1 cellular context compared by ENCODE assay signal in the genomic region with DNA sequence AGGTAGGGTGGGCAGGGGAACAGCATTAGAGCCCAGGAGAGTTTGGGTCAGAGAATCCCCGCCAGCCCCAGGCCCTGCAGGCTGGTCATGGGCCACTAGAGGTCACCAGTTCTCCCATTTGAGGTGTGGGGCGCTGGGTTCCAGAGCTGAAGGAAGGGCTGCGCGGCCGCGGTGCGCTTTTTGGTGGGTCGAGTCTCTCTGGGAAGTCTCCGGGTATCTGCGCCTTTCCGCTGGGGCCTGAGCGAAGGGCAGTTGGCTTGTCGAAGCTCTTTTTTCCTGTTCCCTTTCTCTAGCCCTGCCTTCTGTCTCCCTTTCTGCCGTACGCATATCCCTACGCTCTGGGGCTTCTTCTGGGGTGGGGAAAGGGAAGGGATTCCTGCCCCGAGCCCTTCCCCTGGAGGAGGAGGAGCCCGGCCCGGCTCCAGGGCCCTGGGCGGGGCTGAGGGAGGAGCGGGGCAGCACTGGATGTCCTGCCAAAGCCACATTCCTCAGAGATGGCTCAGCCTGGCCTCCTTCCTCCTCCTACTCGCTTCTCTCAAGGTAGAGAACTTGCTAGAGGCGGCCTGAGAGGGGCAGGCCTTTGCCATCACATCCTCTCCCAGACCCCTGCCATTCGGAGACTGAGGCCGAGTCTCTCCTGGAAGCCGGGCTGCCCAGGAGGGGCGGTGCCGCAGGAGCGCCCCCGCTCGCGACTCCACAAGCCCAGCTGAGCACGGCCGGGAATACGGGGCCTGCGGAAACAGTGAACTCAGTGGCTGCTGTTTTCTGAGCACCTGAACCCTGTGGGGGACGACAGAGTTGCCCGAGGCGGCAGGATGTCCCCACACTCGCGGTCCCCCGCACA.
TF ChIP-seq lines count a peak whose summit lies in the region.

No MANE protein-coding gene starts in this region.

TF ChIP-seq in HepG2, 621 proteins besides CTCF, POLR2A, EP300 and RAD21 (continued from another document):
- TF ChIP-seq, protein P1, sequence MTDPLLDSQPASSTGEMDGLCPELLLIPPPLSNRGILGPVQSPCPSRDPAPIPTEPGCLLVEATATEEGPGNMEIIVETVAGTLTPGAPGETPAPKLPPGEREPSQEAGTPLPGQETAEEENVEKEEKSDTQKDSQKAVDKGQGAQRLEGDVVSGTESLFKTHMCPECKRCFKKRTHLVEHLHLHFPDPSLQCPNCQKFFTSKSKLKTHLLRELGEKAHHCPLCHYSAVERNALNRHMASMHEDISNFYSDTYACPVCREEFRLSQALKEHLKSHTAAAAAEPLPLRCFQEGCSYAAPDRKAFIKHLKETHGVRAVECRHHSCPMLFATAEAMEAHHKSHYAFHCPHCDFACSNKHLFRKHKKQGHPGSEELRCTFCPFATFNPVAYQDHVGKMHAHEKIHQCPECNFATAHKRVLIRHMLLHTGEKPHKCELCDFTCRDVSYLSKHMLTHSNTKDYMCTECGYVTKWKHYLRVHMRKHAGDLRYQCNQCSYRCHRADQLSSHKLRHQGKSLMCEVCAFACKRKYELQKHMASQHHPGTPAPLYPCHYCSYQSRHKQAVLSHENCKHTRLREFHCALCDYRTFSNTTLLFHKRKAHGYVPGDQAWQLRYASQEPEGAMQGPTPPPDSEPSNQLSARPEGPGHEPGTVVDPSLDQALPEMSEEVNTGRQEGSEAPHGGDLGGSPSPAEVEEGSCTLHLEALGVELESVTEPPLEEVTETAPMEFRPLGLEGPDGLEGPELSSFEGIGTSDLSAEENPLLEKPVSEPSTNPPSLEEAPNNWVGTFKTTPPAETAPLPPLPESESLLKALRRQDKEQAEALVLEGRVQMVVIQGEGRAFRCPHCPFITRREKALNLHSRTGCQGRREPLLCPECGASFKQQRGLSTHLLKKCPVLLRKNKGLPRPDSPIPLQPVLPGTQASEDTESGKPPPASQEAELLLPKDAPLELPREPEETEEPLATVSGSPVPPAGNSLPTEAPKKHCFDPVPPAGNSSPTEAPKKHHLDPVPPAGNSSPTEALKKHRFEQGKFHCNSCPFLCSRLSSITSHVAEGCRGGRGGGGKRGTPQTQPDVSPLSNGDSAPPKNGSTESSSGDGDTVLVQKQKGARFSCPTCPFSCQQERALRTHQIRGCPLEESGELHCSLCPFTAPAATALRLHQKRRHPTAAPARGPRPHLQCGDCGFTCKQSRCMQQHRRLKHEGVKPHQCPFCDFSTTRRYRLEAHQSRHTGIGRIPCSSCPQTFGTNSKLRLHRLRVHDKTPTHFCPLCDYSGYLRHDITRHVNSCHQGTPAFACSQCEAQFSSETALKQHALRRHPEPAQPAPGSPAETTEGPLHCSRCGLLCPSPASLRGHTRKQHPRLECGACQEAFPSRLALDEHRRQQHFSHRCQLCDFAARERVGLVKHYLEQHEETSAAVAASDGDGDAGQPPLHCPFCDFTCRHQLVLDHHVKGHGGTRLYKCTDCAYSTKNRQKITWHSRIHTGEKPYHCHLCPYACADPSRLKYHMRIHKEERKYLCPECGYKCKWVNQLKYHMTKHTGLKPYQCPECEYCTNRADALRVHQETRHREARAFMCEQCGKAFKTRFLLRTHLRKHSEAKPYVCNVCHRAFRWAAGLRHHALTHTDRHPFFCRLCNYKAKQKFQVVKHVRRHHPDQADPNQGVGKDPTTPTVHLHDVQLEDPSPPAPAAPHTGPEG (CRISPR knock-in tag; IDR thresholded peaks at IDR 0.05), result no peak
- TF ChIP-seq ZKSCAN8 (CRISPR knock-in tag; IDR thresholded peaks at IDR 0.05; ENCODE audit: borderline replicate concordance) (no peak), ZFAT (CRISPR knock-in tag; conservative IDR thresholded peaks at IDR 0.05) (no peak), ZBTB7A (CRISPR knock-in tag; IDR thresholded peaks at IDR 0.05) (no peak), MZF1 (CRISPR knock-in tag; IDR thresholded peaks at IDR 0.05; ENCODE audit: borderline replicate concordance) (no peak), ZNF746 (CRISPR knock-in tag; IDR thresholded peaks at IDR 0.05) (no peak), EZH2 (conservative IDR thresholded peaks at IDR 0.05; ENCODE audit: low read depth, low read length) (no peak), ZNF253 (CRISPR knock-in tag; IDR thresholded peaks at IDR 0.05; ENCODE audit: borderline replicate concordance) (no peak), MEIS1 (CRISPR knock-in tag; IDR thresholded peaks at IDR 0.05; ENCODE audit: borderline replicate concordance) (no peak), ZNF343 (CRISPR knock-in tag; IDR thresholded peaks at IDR 0.05) (peak; percentile 21; the same call in 1 of the 2 replicates), NAIF1 (CRISPR knock-in tag; IDR thresholded peaks at IDR 0.05; ENCODE audit: borderline replicate concordance) (peak; percentile 74; the same call in 1 of the 2 replicates), NR2F2 (IDR thresholded peaks at IDR 0.05; ENCODE audit: borderline replicate concordance, low read depth) (no peak), PAWR (CRISPR knock-in tag; IDR thresholded peaks at IDR 0.05; ENCODE audit: borderline replicate concordance) (no peak), SUZ12 (IDR thresholded peaks at IDR 0.05; ENCODE audit: low read depth, low read length) (no peak), ZNF772 (CRISPR knock-in tag; IDR thresholded peaks at IDR 0.05) (0 out of 2 replicates have a peak, but pooled peaks have one; percentile 46), POGZ (CRISPR knock-in tag; IDR thresholded peaks at IDR 0.05) (no peak), ZSCAN31 (CRISPR knock-in tag; IDR thresholded peaks at IDR 0.05; ENCODE audit: low read depth) (no peak), IKZF1 (IDR thresholded peaks at IDR 0.05) (no peak), ESRRA (CRISPR knock-in tag; IDR thresholded peaks at IDR 0.05; ENCODE audit: low read depth) (no peak)
- TF ChIP-seq, protein P2, sequence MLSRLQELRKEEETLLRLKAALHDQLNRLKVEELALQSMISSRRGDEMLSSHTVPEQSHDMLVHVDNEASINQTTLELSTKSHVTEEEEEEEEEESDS (CRISPR knock-in tag; IDR thresholded peaks at IDR 0.05; ENCODE audit: borderline replicate concordance), result no peak
- TF ChIP-seq, protein P3, sequence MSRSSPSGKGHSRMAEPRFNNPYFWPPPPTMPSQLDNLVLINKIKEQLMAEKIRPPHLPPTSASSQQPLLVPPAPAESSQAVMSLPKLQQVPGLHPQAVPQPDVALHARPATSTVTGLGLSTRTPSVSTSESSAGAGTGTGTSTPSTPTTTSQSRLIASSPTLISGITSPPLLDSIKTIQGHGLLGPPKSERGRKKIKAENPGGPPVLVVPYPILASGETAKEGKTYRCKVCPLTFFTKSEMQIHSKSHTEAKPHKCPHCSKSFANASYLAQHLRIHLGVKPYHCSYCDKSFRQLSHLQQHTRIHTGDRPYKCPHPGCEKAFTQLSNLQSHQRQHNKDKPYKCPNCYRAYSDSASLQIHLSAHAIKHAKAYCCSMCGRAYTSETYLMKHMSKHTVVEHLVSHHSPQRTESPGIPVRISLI (CRISPR knock-in tag; IDR thresholded peaks at IDR 0.05; ENCODE audit: borderline replicate concordance), result no peak; the same call in 1 of the 2 replicates
- TF ChIP-seq, protein P4, sequence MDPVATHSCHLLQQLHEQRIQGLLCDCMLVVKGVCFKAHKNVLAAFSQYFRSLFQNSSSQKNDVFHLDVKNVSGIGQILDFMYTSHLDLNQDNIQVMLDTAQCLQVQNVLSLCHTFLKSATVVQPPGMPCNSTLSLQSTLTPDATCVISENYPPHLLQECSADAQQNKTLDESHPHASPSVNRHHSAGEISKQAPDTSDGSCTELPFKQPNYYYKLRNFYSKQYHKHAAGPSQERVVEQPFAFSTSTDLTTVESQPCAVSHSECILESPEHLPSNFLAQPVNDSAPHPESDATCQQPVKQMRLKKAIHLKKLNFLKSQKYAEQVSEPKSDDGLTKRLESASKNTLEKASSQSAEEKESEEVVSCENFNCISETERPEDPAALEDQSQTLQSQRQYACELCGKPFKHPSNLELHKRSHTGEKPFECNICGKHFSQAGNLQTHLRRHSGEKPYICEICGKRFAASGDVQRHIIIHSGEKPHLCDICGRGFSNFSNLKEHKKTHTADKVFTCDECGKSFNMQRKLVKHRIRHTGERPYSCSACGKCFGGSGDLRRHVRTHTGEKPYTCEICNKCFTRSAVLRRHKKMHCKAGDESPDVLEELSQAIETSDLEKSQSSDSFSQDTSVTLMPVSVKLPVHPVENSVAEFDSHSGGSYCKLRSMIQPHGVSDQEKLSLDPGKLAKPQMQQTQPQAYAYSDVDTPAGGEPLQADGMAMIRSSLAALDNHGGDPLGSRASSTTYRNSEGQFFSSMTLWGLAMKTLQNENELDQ (CRISPR knock-in tag; IDR thresholded peaks at IDR 0.05; ENCODE audit: borderline replicate concordance), result no peak
- TF ChIP-seq, protein P5, sequence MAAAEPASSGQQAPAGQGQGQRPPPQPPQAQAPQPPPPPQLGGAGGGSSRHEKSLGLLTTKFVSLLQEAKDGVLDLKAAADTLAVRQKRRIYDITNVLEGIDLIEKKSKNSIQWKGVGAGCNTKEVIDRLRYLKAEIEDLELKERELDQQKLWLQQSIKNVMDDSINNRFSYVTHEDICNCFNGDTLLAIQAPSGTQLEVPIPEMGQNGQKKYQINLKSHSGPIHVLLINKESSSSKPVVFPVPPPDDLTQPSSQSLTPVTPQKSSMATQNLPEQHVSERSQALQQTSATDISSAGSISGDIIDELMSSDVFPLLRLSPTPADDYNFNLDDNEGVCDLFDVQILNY (CRISPR knock-in tag; conservative IDR thresholded peaks at IDR 0.05), result no peak
- TF ChIP-seq, protein P6, sequence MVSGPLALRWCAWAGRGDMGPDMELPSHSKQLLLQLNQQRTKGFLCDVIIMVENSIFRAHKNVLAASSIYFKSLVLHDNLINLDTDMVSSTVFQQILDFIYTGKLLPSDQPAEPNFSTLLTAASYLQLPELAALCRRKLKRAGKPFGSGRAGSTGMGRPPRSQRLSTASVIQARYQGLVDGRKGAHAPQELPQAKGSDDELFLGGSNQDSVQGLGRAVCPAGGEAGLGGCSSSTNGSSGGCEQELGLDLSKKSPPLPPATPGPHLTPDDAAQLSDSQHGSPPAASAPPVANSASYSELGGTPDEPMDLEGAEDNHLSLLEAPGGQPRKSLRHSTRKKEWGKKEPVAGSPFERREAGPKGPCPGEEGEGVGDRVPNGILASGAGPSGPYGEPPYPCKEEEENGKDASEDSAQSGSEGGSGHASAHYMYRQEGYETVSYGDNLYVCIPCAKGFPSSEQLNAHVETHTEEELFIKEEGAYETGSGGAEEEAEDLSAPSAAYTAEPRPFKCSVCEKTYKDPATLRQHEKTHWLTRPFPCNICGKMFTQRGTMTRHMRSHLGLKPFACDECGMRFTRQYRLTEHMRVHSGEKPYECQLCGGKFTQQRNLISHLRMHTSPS (CRISPR knock-in tag; IDR thresholded peaks at IDR 0.05; ENCODE audit: low read depth), result no peak
- TF ChIP-seq, protein P7, sequence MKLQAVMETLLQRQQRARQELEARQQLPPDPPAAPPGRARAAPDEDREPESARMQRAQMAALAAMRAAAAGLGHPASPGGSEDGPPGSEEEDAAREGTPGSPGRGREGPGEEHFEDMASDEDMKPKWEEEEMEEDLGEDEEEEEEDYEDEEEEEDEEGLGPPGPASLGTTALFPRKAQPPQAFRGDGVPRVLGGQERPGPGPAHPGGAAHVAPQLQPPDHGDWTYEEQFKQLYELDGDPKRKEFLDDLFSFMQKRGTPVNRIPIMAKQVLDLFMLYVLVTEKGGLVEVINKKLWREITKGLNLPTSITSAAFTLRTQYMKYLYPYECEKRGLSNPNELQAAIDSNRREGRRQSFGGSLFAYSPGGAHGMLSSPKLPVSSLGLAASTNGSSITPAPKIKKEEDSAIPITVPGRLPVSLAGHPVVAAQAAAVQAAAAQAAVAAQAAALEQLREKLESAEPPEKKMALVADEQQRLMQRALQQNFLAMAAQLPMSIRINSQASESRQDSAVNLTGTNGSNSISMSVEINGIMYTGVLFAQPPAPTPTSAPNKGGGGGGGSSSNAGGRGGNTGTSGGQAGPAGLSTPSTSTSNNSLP (IDR thresholded peaks at IDR 0.05; ENCODE audit: low read depth, low read length), result no peak
- TF ChIP-seq, protein P8, sequence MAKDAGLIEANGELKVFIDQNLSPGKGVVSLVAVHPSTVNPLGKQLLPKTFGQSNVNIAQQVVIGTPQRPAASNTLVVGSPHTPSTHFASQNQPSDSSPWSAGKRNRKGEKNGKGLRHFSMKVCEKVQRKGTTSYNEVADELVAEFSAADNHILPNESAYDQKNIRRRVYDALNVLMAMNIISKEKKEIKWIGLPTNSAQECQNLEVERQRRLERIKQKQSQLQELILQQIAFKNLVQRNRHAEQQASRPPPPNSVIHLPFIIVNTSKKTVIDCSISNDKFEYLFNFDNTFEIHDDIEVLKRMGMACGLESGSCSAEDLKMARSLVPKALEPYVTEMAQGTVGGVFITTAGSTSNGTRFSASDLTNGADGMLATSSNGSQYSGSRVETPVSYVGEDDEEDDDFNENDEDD (CRISPR knock-in tag; IDR thresholded peaks at IDR 0.05; ENCODE audit: borderline replicate concordance), result 0 out of 2 replicates have a peak, but pooled peaks have one; percentile 21
- TF ChIP-seq, protein P9, sequence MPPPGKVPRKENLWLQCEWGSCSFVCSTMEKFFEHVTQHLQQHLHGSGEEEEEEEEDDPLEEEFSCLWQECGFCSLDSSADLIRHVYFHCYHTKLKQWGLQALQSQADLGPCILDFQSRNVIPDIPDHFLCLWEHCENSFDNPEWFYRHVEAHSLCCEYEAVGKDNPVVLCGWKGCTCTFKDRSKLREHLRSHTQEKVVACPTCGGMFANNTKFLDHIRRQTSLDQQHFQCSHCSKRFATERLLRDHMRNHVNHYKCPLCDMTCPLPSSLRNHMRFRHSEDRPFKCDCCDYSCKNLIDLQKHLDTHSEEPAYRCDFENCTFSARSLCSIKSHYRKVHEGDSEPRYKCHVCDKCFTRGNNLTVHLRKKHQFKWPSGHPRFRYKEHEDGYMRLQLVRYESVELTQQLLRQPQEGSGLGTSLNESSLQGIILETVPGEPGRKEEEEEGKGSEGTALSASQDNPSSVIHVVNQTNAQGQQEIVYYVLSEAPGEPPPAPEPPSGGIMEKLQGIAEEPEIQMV (CRISPR knock-in tag; IDR thresholded peaks at IDR 0.05; ENCODE audit: low read depth), result no peak
